1 cellular context compared by ENCODE assay signal in the genomic region with DNA sequence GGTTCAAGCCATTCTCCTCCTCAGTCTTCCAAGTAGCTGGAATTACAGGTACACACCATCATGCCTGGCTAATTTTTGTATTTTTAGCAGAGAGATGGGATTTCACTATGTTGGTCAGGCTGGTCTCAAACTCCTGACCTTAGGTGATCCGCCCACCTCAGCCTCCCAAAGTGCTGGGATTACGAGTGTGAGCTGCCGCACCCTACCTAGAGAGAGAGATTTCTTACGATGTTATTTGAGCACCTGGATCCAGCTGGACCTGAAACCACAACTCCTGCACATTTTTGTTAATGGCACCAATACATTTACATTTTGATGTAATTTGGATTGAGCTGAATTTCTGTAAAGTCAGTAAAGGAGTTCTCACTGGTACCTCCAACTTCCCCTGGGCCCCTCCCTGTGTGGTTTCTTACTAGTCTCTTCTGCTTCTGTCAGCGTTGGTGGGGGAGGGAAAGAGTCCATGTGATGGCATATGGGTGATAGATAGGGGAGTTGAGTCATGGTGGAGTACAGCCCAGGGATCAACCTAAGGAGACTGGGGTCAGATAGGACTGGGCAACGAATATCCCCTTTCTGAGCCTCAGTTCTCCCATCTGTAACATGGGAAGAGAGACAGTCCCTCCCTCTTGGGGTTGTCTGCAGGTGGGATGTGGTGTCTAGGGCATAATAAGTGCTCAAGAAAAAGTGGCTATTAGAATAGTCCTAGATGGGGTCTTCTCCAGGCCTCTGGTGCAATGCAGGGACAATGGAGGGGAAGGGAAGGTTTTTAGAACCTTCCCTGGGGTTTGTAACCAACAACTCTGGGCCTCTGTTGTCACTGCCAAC.
A peak's percentile ranks its signal among the peaks of the same experiment; 100 is the strongest.
TF ChIP-seq lines count a peak whose summit lies in the region.

No MANE protein-coding gene starts in this region.

TF ChIP-seq in K562, 482 proteins besides CTCF, POLR2A, EP300 and RAD21 (continued from another document and continues in another):
- TF ChIP-seq, protein P1, sequence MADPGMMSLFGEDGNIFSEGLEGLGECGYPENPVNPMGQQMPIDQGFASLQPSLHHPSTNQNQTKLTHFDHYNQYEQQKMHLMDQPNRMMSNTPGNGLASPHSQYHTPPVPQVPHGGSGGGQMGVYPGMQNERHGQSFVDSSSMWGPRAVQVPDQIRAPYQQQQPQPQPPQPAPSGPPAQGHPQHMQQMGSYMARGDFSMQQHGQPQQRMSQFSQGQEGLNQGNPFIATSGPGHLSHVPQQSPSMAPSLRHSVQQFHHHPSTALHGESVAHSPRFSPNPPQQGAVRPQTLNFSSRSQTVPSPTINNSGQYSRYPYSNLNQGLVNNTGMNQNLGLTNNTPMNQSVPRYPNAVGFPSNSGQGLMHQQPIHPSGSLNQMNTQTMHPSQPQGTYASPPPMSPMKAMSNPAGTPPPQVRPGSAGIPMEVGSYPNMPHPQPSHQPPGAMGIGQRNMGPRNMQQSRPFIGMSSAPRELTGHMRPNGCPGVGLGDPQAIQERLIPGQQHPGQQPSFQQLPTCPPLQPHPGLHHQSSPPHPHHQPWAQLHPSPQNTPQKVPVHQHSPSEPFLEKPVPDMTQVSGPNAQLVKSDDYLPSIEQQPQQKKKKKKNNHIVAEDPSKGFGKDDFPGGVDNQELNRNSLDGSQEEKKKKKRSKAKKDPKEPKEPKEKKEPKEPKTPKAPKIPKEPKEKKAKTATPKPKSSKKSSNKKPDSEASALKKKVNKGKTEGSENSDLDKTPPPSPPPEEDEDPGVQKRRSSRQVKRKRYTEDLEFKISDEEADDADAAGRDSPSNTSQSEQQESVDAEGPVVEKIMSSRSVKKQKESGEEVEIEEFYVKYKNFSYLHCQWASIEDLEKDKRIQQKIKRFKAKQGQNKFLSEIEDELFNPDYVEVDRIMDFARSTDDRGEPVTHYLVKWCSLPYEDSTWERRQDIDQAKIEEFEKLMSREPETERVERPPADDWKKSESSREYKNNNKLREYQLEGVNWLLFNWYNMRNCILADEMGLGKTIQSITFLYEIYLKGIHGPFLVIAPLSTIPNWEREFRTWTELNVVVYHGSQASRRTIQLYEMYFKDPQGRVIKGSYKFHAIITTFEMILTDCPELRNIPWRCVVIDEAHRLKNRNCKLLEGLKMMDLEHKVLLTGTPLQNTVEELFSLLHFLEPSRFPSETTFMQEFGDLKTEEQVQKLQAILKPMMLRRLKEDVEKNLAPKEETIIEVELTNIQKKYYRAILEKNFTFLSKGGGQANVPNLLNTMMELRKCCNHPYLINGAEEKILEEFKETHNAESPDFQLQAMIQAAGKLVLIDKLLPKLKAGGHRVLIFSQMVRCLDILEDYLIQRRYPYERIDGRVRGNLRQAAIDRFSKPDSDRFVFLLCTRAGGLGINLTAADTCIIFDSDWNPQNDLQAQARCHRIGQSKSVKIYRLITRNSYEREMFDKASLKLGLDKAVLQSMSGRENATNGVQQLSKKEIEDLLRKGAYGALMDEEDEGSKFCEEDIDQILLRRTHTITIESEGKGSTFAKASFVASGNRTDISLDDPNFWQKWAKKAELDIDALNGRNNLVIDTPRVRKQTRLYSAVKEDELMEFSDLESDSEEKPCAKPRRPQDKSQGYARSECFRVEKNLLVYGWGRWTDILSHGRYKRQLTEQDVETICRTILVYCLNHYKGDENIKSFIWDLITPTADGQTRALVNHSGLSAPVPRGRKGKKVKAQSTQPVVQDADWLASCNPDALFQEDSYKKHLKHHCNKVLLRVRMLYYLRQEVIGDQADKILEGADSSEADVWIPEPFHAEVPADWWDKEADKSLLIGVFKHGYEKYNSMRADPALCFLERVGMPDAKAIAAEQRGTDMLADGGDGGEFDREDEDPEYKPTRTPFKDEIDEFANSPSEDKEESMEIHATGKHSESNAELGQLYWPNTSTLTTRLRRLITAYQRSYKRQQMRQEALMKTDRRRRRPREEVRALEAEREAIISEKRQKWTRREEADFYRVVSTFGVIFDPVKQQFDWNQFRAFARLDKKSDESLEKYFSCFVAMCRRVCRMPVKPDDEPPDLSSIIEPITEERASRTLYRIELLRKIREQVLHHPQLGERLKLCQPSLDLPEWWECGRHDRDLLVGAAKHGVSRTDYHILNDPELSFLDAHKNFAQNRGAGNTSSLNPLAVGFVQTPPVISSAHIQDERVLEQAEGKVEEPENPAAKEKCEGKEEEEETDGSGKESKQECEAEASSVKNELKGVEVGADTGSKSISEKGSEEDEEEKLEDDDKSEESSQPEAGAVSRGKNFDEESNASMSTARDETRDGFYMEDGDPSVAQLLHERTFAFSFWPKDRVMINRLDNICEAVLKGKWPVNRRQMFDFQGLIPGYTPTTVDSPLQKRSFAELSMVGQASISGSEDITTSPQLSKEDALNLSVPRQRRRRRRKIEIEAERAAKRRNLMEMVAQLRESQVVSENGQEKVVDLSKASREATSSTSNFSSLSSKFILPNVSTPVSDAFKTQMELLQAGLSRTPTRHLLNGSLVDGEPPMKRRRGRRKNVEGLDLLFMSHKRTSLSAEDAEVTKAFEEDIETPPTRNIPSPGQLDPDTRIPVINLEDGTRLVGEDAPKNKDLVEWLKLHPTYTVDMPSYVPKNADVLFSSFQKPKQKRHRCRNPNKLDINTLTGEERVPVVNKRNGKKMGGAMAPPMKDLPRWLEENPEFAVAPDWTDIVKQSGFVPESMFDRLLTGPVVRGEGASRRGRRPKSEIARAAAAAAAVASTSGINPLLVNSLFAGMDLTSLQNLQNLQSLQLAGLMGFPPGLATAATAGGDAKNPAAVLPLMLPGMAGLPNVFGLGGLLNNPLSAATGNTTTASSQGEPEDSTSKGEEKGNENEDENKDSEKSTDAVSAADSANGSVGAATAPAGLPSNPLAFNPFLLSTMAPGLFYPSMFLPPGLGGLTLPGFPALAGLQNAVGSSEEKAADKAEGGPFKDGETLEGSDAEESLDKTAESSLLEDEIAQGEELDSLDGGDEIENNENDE (IDR thresholded peaks at IDR 0.05; ENCODE audit: low read depth, low read length): no peak
- TF ChIP-seq CSDE1 (IDR thresholded peaks at IDR 0.05) (0 out of 4 replicates have a peak, but pooled peaks of 1 of the 2 experiments have one; percentile 9), DNMT1 (IDR thresholded peaks at IDR 0.05) (no peak), RCOR1 (IDR thresholded peaks at IDR 0.05; ENCODE audit: borderline replicate concordance in 1 of 2, low read depth in 2 of 2, low read length in 2 of 2) (peak; percentile 32 to 86; a peak in 1 of 4 replicates), SMAD4 (CRISPR knock-in tag; conservative IDR thresholded peaks at IDR 0.05) (peak; percentile 62; the same call in 1 of the 2 replicates), ZFPM2 (CRISPR knock-in tag; IDR thresholded peaks at IDR 0.05) (no peak), STAT5A (IDR thresholded peaks at IDR 0.05; ENCODE audit: borderline replicate concordance, low read length) (peak; percentile 50; the same call in 1 of the 2 replicates), NFE2L1 (tag; IDR thresholded peaks at IDR 0.05; ENCODE audit: borderline replicate concordance, low read depth) (no peak), TSC22D4 (tag; IDR thresholded peaks at IDR 0.05) (no peak), ZNF584 (CRISPR knock-in tag; IDR thresholded peaks at IDR 0.05; ENCODE audit: low read depth) (no peak), SREBF2 (CRISPR knock-in tag; IDR thresholded peaks at IDR 0.05) (no peak), ZNF668 (CRISPR knock-in tag; IDR thresholded peaks at IDR 0.05) (no peak), NFXL1 (CRISPR knock-in tag; IDR thresholded peaks at IDR 0.05) (no peak), RBM34 (IDR thresholded peaks at IDR 0.05; ENCODE audit: borderline replicate concordance, insufficient read depth, low read length) (no peak), EP400 (IDR thresholded peaks at IDR 0.05) (peak; percentile 75), MEIS2 (IDR thresholded peaks at IDR 0.05; ENCODE audit: partially characterized antibody) (peak; percentile 96), PHF20 (IDR thresholded peaks at IDR 0.05; ENCODE audit: partially characterized antibody) (no peak), JUN (IDR thresholded peaks at IDR 0.05; ENCODE audit: borderline replicate concordance, low read depth, low read length) (peak; percentile 83; the same call in 1 of the 2 replicates), JUN (CRISPR knock-in tag; IDR thresholded peaks at IDR 0.05; ENCODE audit: borderline replicate concordance) (no peak), FOSL1 (tag; conservative IDR thresholded peaks at IDR 0.05) (peak; percentile 94), ZFP1 (CRISPR knock-in tag; IDR thresholded peaks at IDR 0.05) (no peak), NR2F6 (CRISPR knock-in tag; IDR thresholded peaks at IDR 0.05) (no peak), POLR2H (tag; IDR thresholded peaks at IDR 0.05; ENCODE audit: low read depth) (no peak), ESRRB (CRISPR knock-in tag; IDR thresholded peaks at IDR 0.05; ENCODE audit: borderline replicate concordance) (no peak), ZBTB1 (CRISPR knock-in tag; IDR thresholded peaks at IDR 0.05; ENCODE audit: borderline replicate concordance, low read depth) (no peak), DACH1 (IDR thresholded peaks at IDR 0.05; ENCODE audit: partially characterized antibody) (no peak), ZNF212 (CRISPR knock-in tag; IDR thresholded peaks at IDR 0.05) (no peak), RUNX1 (IDR thresholded peaks at IDR 0.05; ENCODE audit: low read depth) (no peak), SMAD3 (CRISPR knock-in tag; conservative IDR thresholded peaks at IDR 0.05) (no peak), ZNF444 (CRISPR knock-in tag; IDR thresholded peaks at IDR 0.05) (no peak), NRF1 (conservative IDR thresholded peaks at IDR 0.05 in 1 of 2, IDR thresholded peaks at IDR 0.05 in 1 of 2) (no peak), RB1 (IDR thresholded peaks at IDR 0.05; ENCODE audit: low read depth) (no peak), RHOXF2B (CRISPR knock-in tag; conservative IDR thresholded peaks at IDR 0.05) (no peak), NUFIP1 (IDR thresholded peaks at IDR 0.05; ENCODE audit: partially characterized antibody) (no peak), ZBTB8A (IDR thresholded peaks at IDR 0.05; ENCODE audit: partially characterized antibody) (no peak), GTF2F1 (IDR thresholded peaks at IDR 0.05; ENCODE audit: low read depth, low read length) (no peak), ZNF445 (CRISPR knock-in tag; IDR thresholded peaks at IDR 0.05; ENCODE audit: low read depth) (no peak), RBFOX2 (IDR thresholded peaks at IDR 0.05; ENCODE audit: low read depth, low read length) (no peak), IRF2 (CRISPR knock-in tag; IDR thresholded peaks at IDR 0.05) (no peak), EZH2 (IDR thresholded peaks at IDR 0.05; ENCODE audit: borderline replicate concordance, low read depth, low read length) (no peak), NEUROD1 (IDR thresholded peaks at IDR 0.05; ENCODE audit: borderline replicate concordance, low read depth, low read length, partially characterized antibody) (peak; percentile 70), EWSR1 (IDR thresholded peaks at IDR 0.05; ENCODE audit: borderline replicate concordance, low read depth, partially characterized antibody) (no peak)
- TF ChIP-seq, protein P2, sequence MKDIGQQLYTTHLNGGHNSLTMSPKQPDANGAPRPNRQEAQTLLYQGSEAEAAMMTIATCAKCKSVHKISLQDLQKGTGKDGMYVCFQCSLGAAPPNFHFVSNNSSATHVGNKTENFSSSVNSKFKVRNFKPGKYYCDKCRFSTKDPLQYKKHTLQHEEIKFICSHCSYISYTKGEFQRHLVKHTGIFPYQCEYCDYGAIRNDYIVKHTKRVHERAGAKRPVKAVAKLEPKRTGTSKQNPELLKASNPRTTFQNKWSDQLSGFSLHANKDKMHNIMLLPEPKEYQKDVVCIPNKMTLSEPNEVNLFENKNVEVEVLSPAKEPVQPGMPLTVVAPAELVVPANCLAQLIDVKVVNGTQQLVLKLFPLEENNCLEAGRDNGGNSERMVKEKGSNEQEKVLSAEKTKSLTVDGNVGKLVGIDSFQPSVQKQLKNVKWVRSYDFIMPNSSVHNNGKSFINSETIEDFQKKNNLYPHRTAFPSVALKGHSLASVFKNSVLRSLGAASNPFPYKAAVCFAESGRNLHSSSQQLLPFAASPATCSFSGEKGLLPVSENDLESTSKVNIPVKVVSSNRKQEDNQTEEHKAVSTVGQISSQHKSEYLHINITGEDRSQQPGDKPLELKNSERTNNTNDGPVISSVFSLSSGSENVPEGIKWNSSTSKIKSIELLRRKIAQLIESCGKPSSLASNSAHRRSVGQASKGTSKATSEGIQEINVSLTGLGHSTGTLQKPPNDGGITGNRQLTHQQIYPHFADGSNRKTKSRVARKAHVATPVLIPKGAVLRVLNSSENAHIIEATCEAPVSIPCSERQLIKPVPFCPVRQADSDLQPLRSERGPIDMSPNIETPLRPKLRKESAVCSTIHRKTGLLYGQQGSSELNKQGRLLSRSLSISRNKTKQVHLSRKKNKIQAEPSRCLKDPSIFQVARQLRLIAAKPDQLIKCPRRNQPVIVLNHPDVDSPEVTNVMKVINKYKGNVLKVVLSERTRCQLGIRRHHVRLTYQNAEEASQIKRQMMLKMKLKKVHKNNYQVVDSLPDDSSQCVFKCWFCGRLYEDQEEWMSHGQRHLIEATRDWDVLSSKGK (CRISPR knock-in tag; IDR thresholded peaks at IDR 0.05): no peak
- TF ChIP-seq, protein P3, sequence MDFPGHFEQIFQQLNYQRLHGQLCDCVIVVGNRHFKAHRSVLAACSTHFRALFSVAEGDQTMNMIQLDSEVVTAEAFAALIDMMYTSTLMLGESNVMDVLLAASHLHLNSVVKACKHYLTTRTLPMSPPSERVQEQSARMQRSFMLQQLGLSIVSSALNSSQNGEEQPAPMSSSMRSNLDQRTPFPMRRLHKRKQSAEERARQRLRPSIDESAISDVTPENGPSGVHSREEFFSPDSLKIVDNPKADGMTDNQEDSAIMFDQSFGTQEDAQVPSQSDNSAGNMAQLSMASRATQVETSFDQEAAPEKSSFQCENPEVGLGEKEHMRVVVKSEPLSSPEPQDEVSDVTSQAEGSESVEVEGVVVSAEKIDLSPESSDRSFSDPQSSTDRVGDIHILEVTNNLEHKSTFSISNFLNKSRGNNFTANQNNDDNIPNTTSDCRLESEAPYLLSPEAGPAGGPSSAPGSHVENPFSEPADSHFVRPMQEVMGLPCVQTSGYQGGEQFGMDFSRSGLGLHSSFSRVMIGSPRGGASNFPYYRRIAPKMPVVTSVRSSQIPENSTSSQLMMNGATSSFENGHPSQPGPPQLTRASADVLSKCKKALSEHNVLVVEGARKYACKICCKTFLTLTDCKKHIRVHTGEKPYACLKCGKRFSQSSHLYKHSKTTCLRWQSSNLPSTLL (IDR thresholded peaks at IDR 0.05): no peak
- TF ChIP-seq, protein P4, sequence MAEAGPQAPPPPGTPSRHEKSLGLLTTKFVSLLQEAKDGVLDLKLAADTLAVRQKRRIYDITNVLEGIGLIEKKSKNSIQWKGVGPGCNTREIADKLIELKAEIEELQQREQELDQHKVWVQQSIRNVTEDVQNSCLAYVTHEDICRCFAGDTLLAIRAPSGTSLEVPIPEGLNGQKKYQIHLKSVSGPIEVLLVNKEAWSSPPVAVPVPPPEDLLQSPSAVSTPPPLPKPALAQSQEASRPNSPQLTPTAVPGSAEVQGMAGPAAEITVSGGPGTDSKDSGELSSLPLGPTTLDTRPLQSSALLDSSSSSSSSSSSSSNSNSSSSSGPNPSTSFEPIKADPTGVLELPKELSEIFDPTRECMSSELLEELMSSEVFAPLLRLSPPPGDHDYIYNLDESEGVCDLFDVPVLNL (CRISPR knock-in tag; IDR thresholded peaks at IDR 0.05; ENCODE audit: low read depth): no peak
- TF ChIP-seq, protein P5, sequence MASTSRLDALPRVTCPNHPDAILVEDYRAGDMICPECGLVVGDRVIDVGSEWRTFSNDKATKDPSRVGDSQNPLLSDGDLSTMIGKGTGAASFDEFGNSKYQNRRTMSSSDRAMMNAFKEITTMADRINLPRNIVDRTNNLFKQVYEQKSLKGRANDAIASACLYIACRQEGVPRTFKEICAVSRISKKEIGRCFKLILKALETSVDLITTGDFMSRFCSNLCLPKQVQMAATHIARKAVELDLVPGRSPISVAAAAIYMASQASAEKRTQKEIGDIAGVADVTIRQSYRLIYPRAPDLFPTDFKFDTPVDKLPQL (IDR thresholded peaks at IDR 0.05; ENCODE audit: extremely low read depth, insufficient read length): no peak
